In genomic region chr16:85639529-85640253, GRCh38 we compare ENCODE assay signal across 11 cellular contexts. TPM values are rescaled to one million over a fixed set of nuclear protein-coding genes. Genes with fewer than 3 reads are reported as not detected.
DNase-seq lines count a peak whose midpoint lies in the region; FAIRE-seq and TF ChIP-seq lines count a peak whose summit lies in the region.
"Had no signal": no experiment of that assay in that cellular context is flagged by ENCODE, and none has a peak within 500 bp of the region (broad histone marks: within the 10 kb centered on the region; RNA-seq: fewer than 3 reads in every experiment).

No MANE protein-coding gene starts in this region.

- no peaks in the 10 kb centered on the region for H3K9me3 Mint-ChIP-seq in activated naive CD4-positive, alpha-beta T cell treated with anti-CD3 and anti-CD28 coated beads, Interleukin-2, amount 10 ng/mL, durations not matched to agents 7 days and 5 days

- no peaks in the 10 kb centered on the region for H3K9me3 ChIP-seq in BE2C
- H3K9me3 ChIP-seq: left lung had no signal

- peaks cover 72% of the 10 kb centered on the region for H3K36me3 ChIP-seq in BE2C

- no peak overlapping the region for H3K4me3 ChIP-seq in BE2C (ENCODE audit: low read depth, low read length)
- H3K4me3 ChIP-seq in dorsolateral prefrontal cortex, result peak overlapping the region in 1 of 59 donors; percentile 11
- H3K4me3 ChIP-seq: left lung had no signal

- TF ChIP-seq POLR2A in GM12892 (IDR thresholded peaks at IDR 0.05; ENCODE audit: low read depth, low read length), result no peak

- no peak for TF ChIP-seq CTCF in BE2C (IDR thresholded peaks at IDR 0.05; ENCODE audit: low read depth, low read length)
- peak in 1 of 56 donors; percentile 24 for TF ChIP-seq CTCF in dorsolateral prefrontal cortex (IDR thresholded peaks at IDR 0.05 in 54 of 56, conservative IDR thresholded peaks at IDR 0.05 in 2 of 56; ENCODE audit: low read depth in 1 of 56, partially characterized antibody in 56 of 56)

- no peak overlapping the region for H3K4me3 Mint-ChIP-seq in activated naive CD4-positive, alpha-beta T cell treated with anti-CD3 and anti-CD28 coated beads, Interleukin-2, amount 10 ng/mL, durations not matched to agents 7 days and 5 days

- peaks cover 45% of the 10 kb centered on the region for H3K4me1 ChIP-seq in BE2C

- peaks cover 5% of the 10 kb centered on the region for H3K4me1 Mint-ChIP-seq in activated naive CD4-positive, alpha-beta T cell treated with anti-CD3 and anti-CD28 coated beads, Interleukin-2, amount 10 ng/mL, durations not matched to agents 7 days and 5 days

- CTCF ChIA-PET in activated naive CD4-positive, alpha-beta T cell treated with anti-CD3 and anti-CD28 coated beads, Interleukin-2, amount 10 ng/mL, durations not matched to agents 7 days and 5 days (lab: Charles Lee), result no interaction called here

- FAIRE-seq in GM12892 (lab: Jason Lieb, UNC), result no peak
- FAIRE-seq: GM18507 had no signal

- intact Hi-C loops in dorsolateral prefrontal cortex (cut with DNase I), result no loop called here

- H3K27ac Mint-ChIP-seq in activated naive CD4-positive, alpha-beta T cell treated with anti-CD3 and anti-CD28 coated beads, Interleukin-2, amount 10 ng/mL, durations not matched to agents 7 days and 5 days, result no peak overlapping the region

- peak; percentile 84 for DNase-seq in BE2C
- peak; percentile 80 for DNase-seq in NCI-H2107 (lab: John Stamatoyannopoulos, UW)
- peak in 8 of 10 donors; percentile 52 to 90 (median 76) for DNase-seq in dorsolateral prefrontal cortex
- DNase-seq in midbrain (lab: John Stamatoyannopoulos, UW), result peak; percentile 34
- no peak for DNase-seq in NCI-H1048 (lab: John Stamatoyannopoulos, UW)
- DNase-seq in GM12892 (ENCODE audit: insufficient read length), result no peak
- DNase-seq in activated naive CD4-positive, alpha-beta T cell treated with anti-CD3 and anti-CD28 coated beads, Interleukin-2, amount 10 ng/mL, durations not matched to agents 7 days and 5 days, result no peak
- DNase-seq in HUDEP-2 (lab: John Stamatoyannopoulos, UW; ENCODE audit: unreplicated experiment in 76 of 76), result no peak
- DNase-seq: activated gamma-delta T cell treated with Interleukin-2 at 50 U/mL for 16 hours had no signal

- no peaks in the 10 kb centered on the region for H3K36me3 Mint-ChIP-seq in activated naive CD4-positive, alpha-beta T cell treated with anti-CD3 and anti-CD28 coated beads, Interleukin-2, amount 10 ng/mL, durations not matched to agents 7 days and 5 days

- peak overlapping the region in 3 of 59 donors; percentile 2 to 27 (median 5) for H3K27ac ChIP-seq in dorsolateral prefrontal cortex
- H3K27ac ChIP-seq: left lung had no signal

- no peaks in the 10 kb centered on the region for H3K27me3 ChIP-seq in BE2C
- no peaks in the 10 kb centered on the region for H3K27me3 ChIP-seq in dorsolateral prefrontal cortex
- H3K27me3 ChIP-seq: left lung had no signal

- H3K27me3 Mint-ChIP-seq in activated naive CD4-positive, alpha-beta T cell treated with anti-CD3 and anti-CD28 coated beads, Interleukin-2, amount 10 ng/mL, durations not matched to agents 7 days and 5 days, result no peaks in the 10 kb centered on the region

RNA-seq across cellular contexts. Expression of gene GSE1, which starts 26.6 kb away (rescaled TPM):
- 134 TPM for polyA plus RNA-seq in BE2C (2012; ENCODE audit: insufficient read depth, insufficient read length, low read depth)
- total RNA-seq in dorsolateral prefrontal cortex, result 10 to 100 TPM; 18.4 to 76.6 (median 53.0) TPM
- polyA plus RNA-seq in GM12892 (2012; ENCODE audit: missing spikeins), result 18.8 TPM

RNA-seq across cellular contexts. Expression of gene GINS2, which starts 49.1 kb away (rescaled TPM):
- polyA plus RNA-seq in BE2C (2012; ENCODE audit: insufficient read depth, insufficient read length, low read depth), result 6.0 TPM
- 1 to 10 TPM in 113 of 120 experiments, under 1 TPM in 7; 0.61 to 8.5 (median 2.2) TPM for total RNA-seq in dorsolateral prefrontal cortex
- 41.4 TPM for polyA plus RNA-seq in GM12892 (2012; ENCODE audit: missing spikeins)

Comparison
In these comparisons a context has a peak if more than half of its experiments do, and no peak if none do; other contexts are left out.
1. DNase-seq: peak in BE2C (single experiment), NCI-H2107 (single experiment), dorsolateral prefrontal cortex (8 of 10) and midbrain (single experiment); none in NCI-H1048 (single experiment), GM12892 (single experiment), activated naive CD4-positive, alpha-beta T cell treated with anti-CD3 and anti-CD28 coated beads, Interleukin-2, amount 10 ng/mL, durations not matched to agents 7 days and 5 days (single experiment) and HUDEP-2 (0 of 76).